9 cellular contexts compared by ENCODE assay signal in genomic region chr5:141757402-141757801, GRCh38.
DNase-seq lines count a peak whose midpoint lies in the region; ATAC-seq, FAIRE-seq and TF ChIP-seq lines count a peak whose summit lies in the region.
"Had no signal": no experiment of that assay in that cellular context is flagged by ENCODE, and none has a peak within 500 bp of the region (broad histone marks: within the 10 kb centered on the region; RNA-seq: fewer than 3 reads in every experiment).

No MANE protein-coding gene starts in this region.

- CTCF ChIA-PET in naive thymus-derived CD4-positive, alpha-beta T cell (lab: Charles Lee), result no interaction called here

- H3K9me3 ChIP-seq in naive thymus-derived CD4-positive, alpha-beta T cell (ENCODE audit: control insufficient read depth in 2 of 3, low read length in 3 of 3), result no peaks in the 10 kb centered on the region

- no peaks in the 10 kb centered on the region for H3K36me3 Mint-ChIP-seq in naive thymus-derived CD4-positive, alpha-beta T cell
- no peaks in the 10 kb centered on the region for H3K36me3 Mint-ChIP-seq in activated CD4-positive, alpha-beta T cell treated with anti-CD3 and anti-CD28 coated beads, Interleukin-2, amount 10 ng/mL, durations not matched to agents 24 days and 14 days (ENCODE audit: low read depth)

- H3K27ac Mint-ChIP-seq in naive thymus-derived CD4-positive, alpha-beta T cell, result no peak overlapping the region
- H3K27ac Mint-ChIP-seq in activated CD4-positive, alpha-beta T cell treated with anti-CD3 and anti-CD28 coated beads, Interleukin-2, amount 10 ng/mL, durations not matched to agents 24 days and 14 days, result no peak overlapping the region

- no peaks in the 10 kb centered on the region for H3K36me3 ChIP-seq in naive thymus-derived CD4-positive, alpha-beta T cell (ENCODE audit: control insufficient read depth in 2 of 3, insufficient read depth in 3 of 3, low read length in 3 of 3)

- intact Hi-C loops in naive thymus-derived CD4-positive, alpha-beta T cell (cut with micrococcal nuclease), result no loop called here
- intact Hi-C loops in activated CD4-positive, alpha-beta T cell treated with anti-CD3 and anti-CD28 coated beads, Interleukin-2, amount 10 ng/mL, durations not matched to agents 24 days and 14 days (cut with micrococcal nuclease), result no loop called here

- FAIRE-seq in H54 (lab: Jason Lieb, UNC), result no peak

- H3K4me1 ChIP-seq in naive thymus-derived CD4-positive, alpha-beta T cell (ENCODE audit: control insufficient read depth in 2 of 2, insufficient read depth in 2 of 2, low read length in 2 of 2), result no peaks in the 10 kb centered on the region

- H3K27ac ChIP-seq in 22Rv1, result no peak overlapping the region
- H3K27ac ChIP-seq in VCaP, result no peak overlapping the region
- H3K27ac ChIP-seq in naive thymus-derived CD4-positive, alpha-beta T cell (ENCODE audit: low read depth, low read length), result no peak overlapping the region

- H3K27me3 ChIP-seq in naive thymus-derived CD4-positive, alpha-beta T cell (ENCODE audit: control insufficient read depth in 2 of 2, insufficient read depth in 2 of 2, low read length in 2 of 2), result no peaks in the 10 kb centered on the region

- H3K9me3 Mint-ChIP-seq in naive thymus-derived CD4-positive, alpha-beta T cell, result peaks cover 0 to 11% (median 3%) of the 10 kb centered on the region in 11 donors
- H3K9me3 Mint-ChIP-seq in activated CD4-positive, alpha-beta T cell treated with anti-CD3 and anti-CD28 coated beads, Interleukin-2, amount 10 ng/mL, durations not matched to agents 24 days and 14 days, result no peaks in the 10 kb centered on the region

- no peak overlapping the region for H3K4me3 ChIP-seq in naive thymus-derived CD4-positive, alpha-beta T cell (ENCODE audit: low read length)

- TF ChIP-seq CTCF in 22Rv1 (IDR thresholded peaks at IDR 0.05) (peak; percentile 33), VCaP (conservative IDR thresholded peaks at IDR 0.05) (peak; percentile 72)

- H3K4me3 Mint-ChIP-seq in naive thymus-derived CD4-positive, alpha-beta T cell, result no peak overlapping the region
- no peak overlapping the region for H3K4me3 Mint-ChIP-seq in activated CD4-positive, alpha-beta T cell treated with anti-CD3 and anti-CD28 coated beads, Interleukin-2, amount 10 ng/mL, durations not matched to agents 24 days and 14 days

- H3K27me3 Mint-ChIP-seq in naive thymus-derived CD4-positive, alpha-beta T cell, result peaks cover 69 to 84% (median 79%) of the 10 kb centered on the region in 5 donors
- peaks cover 49% of the 10 kb centered on the region for H3K27me3 Mint-ChIP-seq in activated CD4-positive, alpha-beta T cell treated with anti-CD3 and anti-CD28 coated beads, Interleukin-2, amount 10 ng/mL, durations not matched to agents 24 days and 14 days

- TF ChIP-seq POLR2A in H54 (IDR thresholded peaks at IDR 0.05; ENCODE audit: low read depth, low read length), result no peak

- DNase-seq in H54 (ENCODE audit: insufficient read length, low spot score), result peak; percentile 81
- DNase-seq in iPS-NIHi7 (ENCODE audit: extremely low spot score), result peak; percentile 82
- DNase-seq in naive thymus-derived CD4-positive, alpha-beta T cell, result no peak
- DNase-seq in activated CD4-positive, alpha-beta T cell treated with anti-CD3 and anti-CD28 coated beads, Interleukin-2, amount 10 ng/mL, durations not matched to agents 24 days and 14 days, result no peak
- DNase-seq in NCI-H2081 (lab: John Stamatoyannopoulos, UW), result no peak
- DNase-seq: activated CD4-positive, alpha-beta T cell treated with anti-CD3 and anti-CD28 coated beads for 48 hours had no signal

- POLR2A ChIA-PET in naive thymus-derived CD4-positive, alpha-beta T cell (lab: Charles Lee), result no interaction called here

- ATAC-seq in naive thymus-derived CD4-positive, alpha-beta T cell, result no peak
- no peak for ATAC-seq in GM18861 (IDR thresholded peaks at IDR 0.05; ENCODE audit: unreplicated experiment)

- H3K4me1 Mint-ChIP-seq in naive thymus-derived CD4-positive, alpha-beta T cell, result peaks cover 0 to 22% (median 0%) of the 10 kb centered on the region in 7 donors
- H3K4me1 Mint-ChIP-seq in activated CD4-positive, alpha-beta T cell treated with anti-CD3 and anti-CD28 coated beads, Interleukin-2, amount 10 ng/mL, durations not matched to agents 24 days and 14 days, result peaks cover 3% of the 10 kb centered on the region

Comparison
In these comparisons a context has a peak if more than half of its experiments do, and no peak if none do; other contexts are left out.
1. DNase-seq: peak in H54 (single experiment) and iPS-NIHi7 (single experiment); none in naive thymus-derived CD4-positive, alpha-beta T cell (0 of 9), activated CD4-positive, alpha-beta T cell treated with anti-CD3 and anti-CD28 coated beads, Interleukin-2, amount 10 ng/mL, durations not matched to agents 24 days and 14 days (single experiment) and NCI-H2081 (0 of 2).